Comparison of ENCODE assay signal across 1 cellular context in genomic region chr7:117251687-117252086, GRCh38.
TF ChIP-seq lines count a peak whose summit lies in the region.

No MANE protein-coding gene starts in this region.

TF ChIP-seq in GM12878, 131 proteins besides CTCF, POLR2A, EP300 and RAD21 (continued from another document and continues in another):
- TF ChIP-seq, protein P1, sequence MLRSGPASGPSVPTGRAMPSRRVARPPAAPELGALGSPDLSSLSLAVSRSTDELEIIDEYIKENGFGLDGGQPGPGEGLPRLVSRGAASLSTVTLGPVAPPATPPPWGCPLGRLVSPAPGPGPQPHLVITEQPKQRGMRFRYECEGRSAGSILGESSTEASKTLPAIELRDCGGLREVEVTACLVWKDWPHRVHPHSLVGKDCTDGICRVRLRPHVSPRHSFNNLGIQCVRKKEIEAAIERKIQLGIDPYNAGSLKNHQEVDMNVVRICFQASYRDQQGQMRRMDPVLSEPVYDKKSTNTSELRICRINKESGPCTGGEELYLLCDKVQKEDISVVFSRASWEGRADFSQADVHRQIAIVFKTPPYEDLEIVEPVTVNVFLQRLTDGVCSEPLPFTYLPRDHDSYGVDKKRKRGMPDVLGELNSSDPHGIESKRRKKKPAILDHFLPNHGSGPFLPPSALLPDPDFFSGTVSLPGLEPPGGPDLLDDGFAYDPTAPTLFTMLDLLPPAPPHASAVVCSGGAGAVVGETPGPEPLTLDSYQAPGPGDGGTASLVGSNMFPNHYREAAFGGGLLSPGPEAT (IDR thresholded peaks at IDR 0.05; ENCODE audit: low read depth), result peak; percentile 61; the same call in 1 of the 2 replicates
- TF ChIP-seq CEBPB (IDR thresholded peaks at IDR 0.05; ENCODE audit: borderline replicate concordance in 1 of 2, low read depth in 2 of 2, low read length in 2 of 2) (peak in 1 of 2 experiments; percentile 61; a peak in 1 of 4 replicates), EED (IDR thresholded peaks at IDR 0.05; ENCODE audit: low read depth) (peak; percentile 97), ETV6 (conservative IDR thresholded peaks at IDR 0.05 in 1 of 2, IDR thresholded peaks at IDR 0.05 in 1 of 2; ENCODE audit: borderline replicate concordance in 1 of 2, low read depth in 1 of 2) (0 out of 4 replicates have a peak, but pooled peaks of 1 of the 2 experiments have one; percentile 22), MTA2 (IDR thresholded peaks at IDR 0.05; ENCODE audit: low read depth) (peak; percentile 19; the same call in 1 of the 2 replicates), CHD4 (IDR thresholded peaks at IDR 0.05) (no peak), RELA (IDR thresholded peaks at IDR 0.05; ENCODE audit: borderline replicate concordance, partially characterized antibody) (peak; percentile 94), MEF2B (IDR thresholded peaks at IDR 0.05; ENCODE audit: partially characterized antibody, poor library complexity, severe bottlenecking) (no peak), HDGF (IDR thresholded peaks at IDR 0.05) (no peak), ZNF24 (IDR thresholded peaks at IDR 0.05) (peak; percentile 71), WRNIP1 (IDR thresholded peaks at IDR 0.05; ENCODE audit: borderline replicate concordance, low read depth, low read length) (no peak), FOS (IDR thresholded peaks at IDR 0.05; ENCODE audit: borderline replicate concordance, extremely low read depth, insufficient read length) (no peak), CREB1 (IDR thresholded peaks at IDR 0.05; ENCODE audit: low read depth) (peak; percentile 63), HCFC1 (IDR thresholded peaks at IDR 0.05; ENCODE audit: low read length) (no peak), IKZF1 (conservative IDR thresholded peaks at IDR 0.05) (peak; percentile 87), ZNF622 (IDR thresholded peaks at IDR 0.05) (no peak), NR2F1 (conservative IDR thresholded peaks at IDR 0.05) (no peak), ATF2 (IDR thresholded peaks at IDR 0.05; ENCODE audit: low read length) (peak; percentile 96), LARP7 (IDR thresholded peaks at IDR 0.05) (no peak), ATF7 (IDR thresholded peaks at IDR 0.05; ENCODE audit: low read depth) (peak; percentile 91), FOXM1 (IDR thresholded peaks at IDR 0.05; ENCODE audit: low read depth, low read length) (peak; percentile 95), FOXK2 (IDR thresholded peaks at IDR 0.05) (no peak), CREM (IDR thresholded peaks at IDR 0.05; ENCODE audit: low read depth) (peak; percentile 89), IKZF2 (IDR thresholded peaks at IDR 0.05) (peak; percentile 78 to 88), MEF2A (IDR thresholded peaks at IDR 0.05; ENCODE audit: insufficient read depth, low read depth, low read length) (0 out of 2 replicates have a peak, but pooled peaks have one; percentile 50), KLF5 (IDR thresholded peaks at IDR 0.05; ENCODE audit: partially characterized antibody) (no peak), IRF4 (IDR thresholded peaks at IDR 0.05; ENCODE audit: low read depth, low read length) (peak; percentile 9; the same call in 1 of the 2 replicates), CUX1 (IDR thresholded peaks at IDR 0.05; ENCODE audit: insufficient replicate concordance, low read depth, low read length) (no peak), RUNX3 (IDR thresholded peaks at IDR 0.05; ENCODE audit: low read length) (peak; percentile 85), CBFB (IDR thresholded peaks at IDR 0.05; ENCODE audit: low read depth) (peak; percentile 47; the same call in 1 of the 2 replicates), KAT2A (conservative IDR thresholded peaks at IDR 0.05; ENCODE audit: control insufficient read depth, low read depth, low read length) (no peak), YY1 (IDR thresholded peaks at IDR 0.05; ENCODE audit: low read depth, low read length) (peak; percentile 42), PAX5 (IDR thresholded peaks at IDR 0.05; ENCODE audit: borderline replicate concordance, low read depth, low read length) (peak; percentile 70; the same call in 1 of the 2 replicates), PML (IDR thresholded peaks at IDR 0.05; ENCODE audit: low read length) (peak; percentile 43; the same call in 1 of the 2 replicates), CHD1 (IDR thresholded peaks at IDR 0.05; ENCODE audit: low read depth, low read length) (no peak), TCF12 (IDR thresholded peaks at IDR 0.05; ENCODE audit: low read depth, low read length) (peak; percentile 56; the same call in 1 of the 2 replicates), MYB (IDR thresholded peaks at IDR 0.05; ENCODE audit: borderline replicate concordance, low read depth, low read length) (no peak)
- TF ChIP-seq, protein P2, sequence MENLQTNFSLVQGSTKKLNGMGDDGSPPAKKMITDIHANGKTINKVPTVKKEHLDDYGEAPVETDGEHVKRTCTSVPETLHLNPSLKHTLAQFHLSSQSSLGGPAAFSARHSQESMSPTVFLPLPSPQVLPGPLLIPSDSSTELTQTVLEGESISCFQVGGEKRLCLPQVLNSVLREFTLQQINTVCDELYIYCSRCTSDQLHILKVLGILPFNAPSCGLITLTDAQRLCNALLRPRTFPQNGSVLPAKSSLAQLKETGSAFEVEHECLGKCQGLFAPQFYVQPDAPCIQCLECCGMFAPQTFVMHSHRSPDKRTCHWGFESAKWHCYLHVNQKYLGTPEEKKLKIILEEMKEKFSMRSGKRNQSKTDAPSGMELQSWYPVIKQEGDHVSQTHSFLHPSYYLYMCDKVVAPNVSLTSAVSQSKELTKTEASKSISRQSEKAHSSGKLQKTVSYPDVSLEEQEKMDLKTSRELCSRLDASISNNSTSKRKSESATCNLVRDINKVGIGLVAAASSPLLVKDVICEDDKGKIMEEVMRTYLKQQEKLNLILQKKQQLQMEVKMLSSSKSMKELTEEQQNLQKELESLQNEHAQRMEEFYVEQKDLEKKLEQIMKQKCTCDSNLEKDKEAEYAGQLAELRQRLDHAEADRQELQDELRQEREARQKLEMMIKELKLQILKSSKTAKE (IDR thresholded peaks at IDR 0.05; ENCODE audit: low read depth, poor library complexity, severe bottlenecking), result peak; percentile 30
- TF ChIP-seq, protein P3, sequence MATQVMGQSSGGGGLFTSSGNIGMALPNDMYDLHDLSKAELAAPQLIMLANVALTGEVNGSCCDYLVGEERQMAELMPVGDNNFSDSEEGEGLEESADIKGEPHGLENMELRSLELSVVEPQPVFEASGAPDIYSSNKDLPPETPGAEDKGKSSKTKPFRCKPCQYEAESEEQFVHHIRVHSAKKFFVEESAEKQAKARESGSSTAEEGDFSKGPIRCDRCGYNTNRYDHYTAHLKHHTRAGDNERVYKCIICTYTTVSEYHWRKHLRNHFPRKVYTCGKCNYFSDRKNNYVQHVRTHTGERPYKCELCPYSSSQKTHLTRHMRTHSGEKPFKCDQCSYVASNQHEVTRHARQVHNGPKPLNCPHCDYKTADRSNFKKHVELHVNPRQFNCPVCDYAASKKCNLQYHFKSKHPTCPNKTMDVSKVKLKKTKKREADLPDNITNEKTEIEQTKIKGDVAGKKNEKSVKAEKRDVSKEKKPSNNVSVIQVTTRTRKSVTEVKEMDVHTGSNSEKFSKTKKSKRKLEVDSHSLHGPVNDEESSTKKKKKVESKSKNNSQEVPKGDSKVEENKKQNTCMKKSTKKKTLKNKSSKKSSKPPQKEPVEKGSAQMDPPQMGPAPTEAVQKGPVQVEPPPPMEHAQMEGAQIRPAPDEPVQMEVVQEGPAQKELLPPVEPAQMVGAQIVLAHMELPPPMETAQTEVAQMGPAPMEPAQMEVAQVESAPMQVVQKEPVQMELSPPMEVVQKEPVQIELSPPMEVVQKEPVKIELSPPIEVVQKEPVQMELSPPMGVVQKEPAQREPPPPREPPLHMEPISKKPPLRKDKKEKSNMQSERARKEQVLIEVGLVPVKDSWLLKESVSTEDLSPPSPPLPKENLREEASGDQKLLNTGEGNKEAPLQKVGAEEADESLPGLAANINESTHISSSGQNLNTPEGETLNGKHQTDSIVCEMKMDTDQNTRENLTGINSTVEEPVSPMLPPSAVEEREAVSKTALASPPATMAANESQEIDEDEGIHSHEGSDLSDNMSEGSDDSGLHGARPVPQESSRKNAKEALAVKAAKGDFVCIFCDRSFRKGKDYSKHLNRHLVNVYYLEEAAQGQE (IDR thresholded peaks at IDR 0.05; ENCODE audit: low read depth, low read length), result no peak
- TF ChIP-seq, protein P4, sequence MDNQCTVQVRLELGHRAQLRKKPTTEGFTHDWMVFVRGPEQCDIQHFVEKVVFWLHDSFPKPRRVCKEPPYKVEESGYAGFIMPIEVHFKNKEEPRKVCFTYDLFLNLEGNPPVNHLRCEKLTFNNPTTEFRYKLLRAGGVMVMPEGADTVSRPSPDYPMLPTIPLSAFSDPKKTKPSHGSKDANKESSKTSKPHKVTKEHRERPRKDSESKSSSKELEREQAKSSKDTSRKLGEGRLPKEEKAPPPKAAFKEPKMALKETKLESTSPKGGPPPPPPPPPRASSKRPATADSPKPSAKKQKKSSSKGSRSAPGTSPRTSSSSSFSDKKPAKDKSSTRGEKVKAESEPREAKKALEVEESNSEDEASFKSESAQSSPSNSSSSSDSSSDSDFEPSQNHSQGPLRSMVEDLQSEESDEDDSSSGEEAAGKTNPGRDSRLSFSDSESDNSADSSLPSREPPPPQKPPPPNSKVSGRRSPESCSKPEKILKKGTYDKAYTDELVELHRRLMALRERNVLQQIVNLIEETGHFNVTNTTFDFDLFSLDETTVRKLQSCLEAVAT (IDR thresholded peaks at IDR 0.05), result no peak
- TF ChIP-seq, protein P5, sequence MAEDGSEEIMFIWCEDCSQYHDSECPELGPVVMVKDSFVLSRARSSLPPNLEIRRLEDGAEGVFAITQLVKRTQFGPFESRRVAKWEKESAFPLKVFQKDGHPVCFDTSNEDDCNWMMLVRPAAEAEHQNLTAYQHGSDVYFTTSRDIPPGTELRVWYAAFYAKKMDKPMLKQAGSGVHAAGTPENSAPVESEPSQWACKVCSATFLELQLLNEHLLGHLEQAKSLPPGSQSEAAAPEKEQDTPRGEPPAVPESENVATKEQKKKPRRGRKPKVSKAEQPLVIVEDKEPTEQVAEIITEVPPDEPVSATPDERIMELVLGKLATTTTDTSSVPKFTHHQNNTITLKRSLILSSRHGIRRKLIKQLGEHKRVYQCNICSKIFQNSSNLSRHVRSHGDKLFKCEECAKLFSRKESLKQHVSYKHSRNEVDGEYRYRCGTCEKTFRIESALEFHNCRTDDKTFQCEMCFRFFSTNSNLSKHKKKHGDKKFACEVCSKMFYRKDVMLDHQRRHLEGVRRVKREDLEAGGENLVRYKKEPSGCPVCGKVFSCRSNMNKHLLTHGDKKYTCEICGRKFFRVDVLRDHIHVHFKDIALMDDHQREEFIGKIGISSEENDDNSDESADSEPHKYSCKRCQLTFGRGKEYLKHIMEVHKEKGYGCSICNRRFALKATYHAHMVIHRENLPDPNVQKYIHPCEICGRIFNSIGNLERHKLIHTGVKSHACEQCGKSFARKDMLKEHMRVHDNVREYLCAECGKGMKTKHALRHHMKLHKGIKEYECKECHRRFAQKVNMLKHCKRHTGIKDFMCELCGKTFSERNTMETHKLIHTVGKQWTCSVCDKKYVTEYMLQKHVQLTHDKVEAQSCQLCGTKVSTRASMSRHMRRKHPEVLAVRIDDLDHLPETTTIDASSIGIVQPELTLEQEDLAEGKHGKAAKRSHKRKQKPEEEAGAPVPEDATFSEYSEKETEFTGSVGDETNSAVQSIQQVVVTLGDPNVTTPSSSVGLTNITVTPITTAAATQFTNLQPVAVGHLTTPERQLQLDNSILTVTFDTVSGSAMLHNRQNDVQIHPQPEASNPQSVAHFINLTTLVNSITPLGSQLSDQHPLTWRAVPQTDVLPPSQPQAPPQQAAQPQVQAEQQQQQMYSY (CRISPR knock-in tag; IDR thresholded peaks at IDR 0.05), result no peak
- TF ChIP-seq, protein P6, sequence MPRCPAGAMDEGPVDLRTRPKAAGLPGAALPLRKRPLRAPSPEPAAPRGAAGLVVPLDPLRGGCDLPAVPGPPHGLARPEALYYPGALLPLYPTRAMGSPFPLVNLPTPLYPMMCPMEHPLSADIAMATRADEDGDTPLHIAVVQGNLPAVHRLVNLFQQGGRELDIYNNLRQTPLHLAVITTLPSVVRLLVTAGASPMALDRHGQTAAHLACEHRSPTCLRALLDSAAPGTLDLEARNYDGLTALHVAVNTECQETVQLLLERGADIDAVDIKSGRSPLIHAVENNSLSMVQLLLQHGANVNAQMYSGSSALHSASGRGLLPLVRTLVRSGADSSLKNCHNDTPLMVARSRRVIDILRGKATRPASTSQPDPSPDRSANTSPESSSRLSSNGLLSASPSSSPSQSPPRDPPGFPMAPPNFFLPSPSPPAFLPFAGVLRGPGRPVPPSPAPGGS (IDR thresholded peaks at IDR 0.05; ENCODE audit: borderline replicate concordance, insufficient read depth, low read depth, low read length, poor library complexity, severe bottlenecking), result peak; percentile 79
